In genomic region chr6:26141378-26141901, GRCh38 we compare ENCODE assay signal across 16 cellular contexts. TPM values are rescaled to one million over a fixed set of nuclear protein-coding genes. Genes with fewer than 3 reads are reported as not detected.
DNase-seq lines count a peak whose midpoint lies in the region; ATAC-seq, FAIRE-seq and TF ChIP-seq lines count a peak whose summit lies in the region.
"Had no signal": no experiment of that assay in that cellular context is flagged by ENCODE, and none has a peak within 500 bp of the region (broad histone marks: within the 10 kb centered on the region; RNA-seq: fewer than 3 reads in every experiment).

No MANE protein-coding gene starts in this region.

- TF ChIP-seq EP300 in ovary (IDR thresholded peaks at IDR 0.05), result no peak

- 30 to 39% methylated on average over 4 of the region's 4 CpGs for WGBS in pancreas, 2 donors
- WGBS in ovary, 3 donors, result 34 to 47% (median 42%) methylated on average over 4 of the region's 4 CpGs

- no peaks in the 10 kb centered on the region for H3F3A ChIP-seq in GM23338 (replicated peaks; ENCODE audit: low read depth)

- H3K36me3 ChIP-seq in GM23338 (ENCODE audit: insufficient read depth) (0 out of 2 replicates have a peak, but pooled peaks cover 4% of the 10 kb centered on the region), pancreas (peaks cover 0 to 6% (median 0%) of the 10 kb centered on the region in 3 donors), ovary (no peaks in the 10 kb centered on the region)

- H3K79me2 ChIP-seq in GM23338 (replicated peaks; ENCODE audit: insufficient read depth), result no peaks in the 10 kb centered on the region

- FAIRE-seq in pancreas (lab: Jason Lieb, UNC), result no peak

- H3K36me3 Mint-ChIP-seq in GM23338 (ENCODE audit: low read depth), result no peaks in the 10 kb centered on the region; the same call in 2 of the 3 replicates

- H3K9me2 ChIP-seq in GM23338 (ENCODE audit: insufficient read depth), result no peaks in the 10 kb centered on the region

- H3K27ac Mint-ChIP-seq in GM23338, result peak overlapping the region; percentile 5; the same call in 1 of the 2 replicates

- ATAC-seq in GM23338 (peak; percentile 71), left ventricle myocardium superior (peak; percentile 57), pancreas (peak; percentile 75 to 92 (median 86)), HG02610 (IDR thresholded peaks at IDR 0.05; ENCODE audit: unreplicated experiment) (no peak), HG03196 (IDR thresholded peaks at IDR 0.05; ENCODE audit: unreplicated experiment) (no peak)
- ATAC-seq: esophagus mucosa had no signal

- H4K20me1 ChIP-seq in GM23338 (replicated peaks; ENCODE audit: insufficient read depth), result no peaks in the 10 kb centered on the region

- H3K9me3 Mint-ChIP-seq in GM23338, result no peaks in the 10 kb centered on the region

- TF ChIP-seq CTCF in GM23338 (conservative IDR thresholded peaks at IDR 0.05; ENCODE audit: low read depth in 2 of 2), result no peak
- TF ChIP-seq CTCF in pancreas (IDR thresholded peaks at IDR 0.05), result no peak
- TF ChIP-seq CTCF in ovary (IDR thresholded peaks at IDR 0.05), result no peak

- H3K4me3 Mint-ChIP-seq in GM23338, result no peak overlapping the region

- no peak overlapping the region for H3K4me2 ChIP-seq in GM23338

- no peak for TF ChIP-seq POLR2A in ovary (IDR thresholded peaks at IDR 0.05)

- no peaks in the 10 kb centered on the region for H3K27me3 ChIP-seq in GM23338 (ENCODE audit: insufficient read depth)
- no peaks in the 10 kb centered on the region for H3K27me3 ChIP-seq in pancreas
- H3K27me3 ChIP-seq in ovary, result no peaks in the 10 kb centered on the region
- H3K27me3 ChIP-seq: SJSA1 had no signal

- H3K9me3 ChIP-seq in pancreas (no peaks in the 10 kb centered on the region), ovary (no peaks in the 10 kb centered on the region)
- H3K9me3 ChIP-seq: SJSA1 had no signal

- H2AFZ ChIP-seq in GM23338, result no peak overlapping the region; the same call in 1 of the 2 replicates

- intact Hi-C loops in left ventricle myocardium superior (cut with micrococcal nuclease) (no loop called here), pancreas (cut with DNase I) (no loop called here), ovary (cut with DNase I) (no loop called here)

- no peak overlapping the region for H3K27ac ChIP-seq in GM23338 (ENCODE audit: low read depth)
- H3K27ac ChIP-seq in pancreas, result peak overlapping the region; percentile 10 to 59 (median 34)
- no peak overlapping the region for H3K27ac ChIP-seq in ovary
- H3K27ac ChIP-seq: C4-2B, SJSA1 had no signal

- H3K4me3 ChIP-seq in GM23338 (no peak overlapping the region), pancreas (no peak overlapping the region), ovary (no peak overlapping the region)
- H3K4me3 ChIP-seq: SJSA1 had no signal

- no peaks in the 10 kb centered on the region for H3K4me1 ChIP-seq in GM23338 (ENCODE audit: insufficient read depth)
- H3K4me1 ChIP-seq in pancreas, result peaks cover 0 to 5% (median 0%) of the 10 kb centered on the region in 3 donors
- H3K4me1 ChIP-seq in ovary (ENCODE audit: insufficient read depth), result no peaks in the 10 kb centered on the region
- H3K4me1 ChIP-seq: SJSA1 had no signal

- no peaks in the 10 kb centered on the region for H3K27me3 Mint-ChIP-seq in GM23338 (ENCODE audit: insufficient read depth, low read depth, poor library complexity)

- H3K4me1 Mint-ChIP-seq in GM23338, result peaks cover 9% of the 10 kb centered on the region

- DNase-seq in GM23338 (ENCODE audit: low spot score) (no peak), RPMI7951 (ENCODE audit: low read depth) (peak; percentile 23), left ventricle myocardium superior (no peak), pancreas (peak in 2 of 6 donors; percentile 43 to 60), ovary (no peak)
- no peak for DNase-seq in stimulated activated CD4-positive, alpha-beta T cell treated with anti-CD3 and anti-CD28 coated beads, Interleukin-4, amount 100 ng/mL, for 4 hours
- DNase-seq: activated CD8-positive, alpha-beta memory T cell treated with anti-CD3 and anti-CD28 coated beads, Interleukin-2, amount 50 U/mL, for 4 hours; activated naive CD4-positive, alpha-beta T cell treated with anti-CD3 and anti-CD28 coated beads, Interleukin-2, amount 50 U/mL, for 16 hours; NCI-H1105; NK-92 treated with Interleukin-12 subunit alpha and Interleukin-12 subunit beta, amount 100 ng/mL, for 24 hours; stimulated activated naive CD4-positive, alpha-beta T cell had no signal

TF ChIP-seq in GM23338, 12 proteins besides CTCF, POLR2A, EP300 and RAD21 (continues in another document):
- TF ChIP-seq, protein P1, sequence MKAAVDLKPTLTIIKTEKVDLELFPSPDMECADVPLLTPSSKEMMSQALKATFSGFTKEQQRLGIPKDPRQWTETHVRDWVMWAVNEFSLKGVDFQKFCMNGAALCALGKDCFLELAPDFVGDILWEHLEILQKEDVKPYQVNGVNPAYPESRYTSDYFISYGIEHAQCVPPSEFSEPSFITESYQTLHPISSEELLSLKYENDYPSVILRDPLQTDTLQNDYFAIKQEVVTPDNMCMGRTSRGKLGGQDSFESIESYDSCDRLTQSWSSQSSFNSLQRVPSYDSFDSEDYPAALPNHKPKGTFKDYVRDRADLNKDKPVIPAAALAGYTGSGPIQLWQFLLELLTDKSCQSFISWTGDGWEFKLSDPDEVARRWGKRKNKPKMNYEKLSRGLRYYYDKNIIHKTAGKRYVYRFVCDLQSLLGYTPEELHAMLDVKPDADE (IDR thresholded peaks at IDR 0.05), result no peak
- TF ChIP-seq JUNB (IDR thresholded peaks at IDR 0.05; ENCODE audit: unreplicated experiment), result no peak
- TF ChIP-seq EZH2 (IDR thresholded peaks at IDR 0.05; ENCODE audit: low read depth, unreplicated experiment), result no peak
- no peak for TF ChIP-seq CREB1 (CRISPR knock-in tag; IDR thresholded peaks at IDR 0.05; ENCODE audit: low read depth)
- TF ChIP-seq NANOG (IDR thresholded peaks at IDR 0.05; ENCODE audit: borderline replicate concordance), result no peak
- TF ChIP-seq EZH2phosphoT487 (IDR thresholded peaks at IDR 0.05; ENCODE audit: unreplicated experiment), result no peak
- TF ChIP-seq ZNF331 (CRISPR knock-in tag; IDR thresholded peaks at IDR 0.05; ENCODE audit: low read depth), result no peak
- TF ChIP-seq ZNF114 (CRISPR knock-in tag; IDR thresholded peaks at IDR 0.05), result no peak
- TF ChIP-seq POLR2AphosphoS5 (IDR thresholded peaks at IDR 0.05; ENCODE audit: low read depth), result no peak

RNA-seq across cellular contexts. Expression of gene HFE, which starts 54.2 kb away (rescaled TPM):
- 0.63 and 0.78 TPM in 2 replicates for total RNA-seq in GM23338 (2014; rRNA removed; shearing (Covaris generic))
- polyA plus RNA-seq in GM23338 (2016; fragmentation: Nextera tagmentation; extraction: Ambion mirVana) (0.38 and 0.53 TPM in 2 replicates), pancreas (1 to 10 TPM; 3.4 to 3.9 TPM), ovary (10 to 100 TPM in 1 of 2 donors, 1 to 10 TPM in 1; 5.8 to 25.8 TPM)
- 11.6 and 12.1 TPM in 2 replicates for total RNA-seq in RPMI7951 (2014; rRNA removed; shearing (Covaris generic))
- total RNA-seq in left ventricle myocardium superior (4.5 TPM), pancreas (10 to 100 TPM in 1 of 6 donors, 1 to 10 TPM in 5; 3.1 to 10.2 (median 3.8) TPM), ovary (1 to 10 TPM; 3.6 to 9.0 (median 7.4) TPM)

Comparison
In these comparisons a context has a peak if more than half of its experiments do, and no peak if none do; other contexts are left out.
1. ATAC-seq: peak in GM23338 (single experiment), left ventricle myocardium superior (single experiment) and pancreas (4 of 4); none in HG02610 (single experiment) and HG03196 (single experiment).
2. H3K27ac ChIP-seq: peak in pancreas (4 of 4); none in GM23338 (single experiment) and ovary (0 of 2).